ENCODE assay signal across 8 cellular contexts in genomic region chr4:152106113-152106763, GRCh38.
A peak's percentile ranks its signal among the peaks of the same experiment; 100 is the strongest.
DNase-seq lines count a peak whose midpoint lies in the region; ATAC-seq and TF ChIP-seq lines count a peak whose summit lies in the region.

No MANE protein-coding gene starts in this region.

- peaks cover 7% of the 10 kb centered on the region for H3K27me3 Mint-ChIP-seq in GM23338 (ENCODE audit: insufficient read depth, low read depth, poor library complexity)
- H3K27me3 Mint-ChIP-seq in activated naive CD4-positive, alpha-beta T cell treated with anti-CD3 and anti-CD28 coated beads, Interleukin-2, amount 50 U/mL, for 24 hours: no peaks in the 10 kb centered on the region

- H3F3A ChIP-seq in GM23338 (replicated peaks; ENCODE audit: low read depth): no peaks in the 10 kb centered on the region

- H3K4me3 Mint-ChIP-seq in GM23338: no peak overlapping the region
- H3K4me3 Mint-ChIP-seq in activated naive CD4-positive, alpha-beta T cell treated with anti-CD3 and anti-CD28 coated beads, Interleukin-2, amount 50 U/mL, for 24 hours: no peak overlapping the region

- H3K36me3 Mint-ChIP-seq in GM23338 (ENCODE audit: low read depth): no peaks in the 10 kb centered on the region
- H3K36me3 Mint-ChIP-seq in activated naive CD4-positive, alpha-beta T cell treated with anti-CD3 and anti-CD28 coated beads, Interleukin-2, amount 50 U/mL, for 24 hours: peaks cover 5% of the 10 kb centered on the region

- no peaks in the 10 kb centered on the region for H4K20me1 ChIP-seq in GM23338 (replicated peaks; ENCODE audit: insufficient read depth)

- H3K79me2 ChIP-seq in GM23338 (replicated peaks; ENCODE audit: insufficient read depth): no peaks in the 10 kb centered on the region

- H3K4me1 Mint-ChIP-seq in GM23338: peaks cover 15% of the 10 kb centered on the region
- peaks cover 96% of the 10 kb centered on the region for H3K4me1 Mint-ChIP-seq in activated naive CD4-positive, alpha-beta T cell treated with anti-CD3 and anti-CD28 coated beads, Interleukin-2, amount 50 U/mL, for 24 hours

- H3K9me3 Mint-ChIP-seq in GM23338: no peaks in the 10 kb centered on the region; the same call in 2 of the 3 replicates
- no peaks in the 10 kb centered on the region for H3K9me3 Mint-ChIP-seq in activated naive CD4-positive, alpha-beta T cell treated with anti-CD3 and anti-CD28 coated beads, Interleukin-2, amount 50 U/mL, for 24 hours

- peak overlapping the region; percentile 32; the same call in 1 of the 2 replicates for H2AFZ ChIP-seq in GM23338

- H3K27ac ChIP-seq in GM23338 (ENCODE audit: low read depth) (no peak overlapping the region), gastrocnemius medialis (no peak overlapping the region)

- DNase-seq in 8988T (peak; percentile 38), GM23338 (ENCODE audit: low spot score) (peak; percentile 19), left cardiac atrium (peak; percentile 83), gastrocnemius medialis (peak in 1 of 2 donors; percentile 49)

- no peaks in the 10 kb centered on the region for H3K36me3 ChIP-seq in GM23338 (ENCODE audit: insufficient read depth)
- H3K36me3 ChIP-seq in gastrocnemius medialis: no peaks in the 10 kb centered on the region

- H3K27ac Mint-ChIP-seq in GM23338: peak overlapping the region; percentile 61; the same call in 1 of the 2 replicates
- H3K27ac Mint-ChIP-seq in activated naive CD4-positive, alpha-beta T cell treated with anti-CD3 and anti-CD28 coated beads, Interleukin-2, amount 50 U/mL, for 24 hours: peak overlapping the region; percentile 64

- no peak overlapping the region for H3K4me2 ChIP-seq in GM23338

- no peaks in the 10 kb centered on the region; the same call in 1 of the 2 replicates for H3K9me2 ChIP-seq in GM23338 (ENCODE audit: insufficient read depth)

- no peaks in the 10 kb centered on the region for H3K27me3 ChIP-seq in GM23338 (ENCODE audit: insufficient read depth)
- H3K27me3 ChIP-seq in gastrocnemius medialis: no peaks in the 10 kb centered on the region

- H3K4me1 ChIP-seq in GM23338 (ENCODE audit: insufficient read depth) (peaks cover 7% of the 10 kb centered on the region; the same call in 1 of the 2 replicates), gastrocnemius medialis (peaks cover 0 to 8% of the 10 kb centered on the region in 2 donors)

- intact Hi-C loops in left cardiac atrium (cut with DNase I) (no loop called here), gastrocnemius medialis (cut with DNase I; ENCODE audit: low total_unique reads) (no loop called here)

- TF ChIP-seq POLR2A in gastrocnemius medialis (IDR thresholded peaks at IDR 0.05): no peak

- ATAC-seq in GM23338 (no peak), left cardiac atrium (peak; percentile 36 to 88), gastrocnemius medialis (peak; percentile 41 to 45), GM21360 (IDR thresholded peaks at IDR 0.05; ENCODE audit: unreplicated experiment) (no peak), HG02588 (IDR thresholded peaks at IDR 0.05; ENCODE audit: unreplicated experiment) (no peak), GM18520 (IDR thresholded peaks at IDR 0.05; ENCODE audit: unreplicated experiment) (no peak)

- H3K9me3 ChIP-seq in gastrocnemius medialis: no peaks in the 10 kb centered on the region

- in situ Hi-C loops in gastrocnemius medialis (cut with MboI; ENCODE audit: low sequenced_read_pairs in 4 of 4): no loop called here

- TF ChIP-seq CTCF in GM23338 (conservative IDR thresholded peaks at IDR 0.05; ENCODE audit: low read depth in 2 of 2): no peak
- TF ChIP-seq CTCF in gastrocnemius medialis (IDR thresholded peaks at IDR 0.05 in 4 of 5, conservative IDR thresholded peaks at IDR 0.05 in 1 of 5): no peak

- H3K4me3 ChIP-seq in GM23338 (no peak overlapping the region), gastrocnemius medialis (no peak overlapping the region)

TF ChIP-seq in GM23338, 12 proteins besides CTCF, POLR2A, EP300 and RAD21:
- TF ChIP-seq CREB1 (CRISPR knock-in tag; IDR thresholded peaks at IDR 0.05; ENCODE audit: low read depth): no peak
TF ChIP-seq in GM23338: peak in this region for 0.

Comparison
In these comparisons a context has a peak if more than half of its experiments do, and no peak if none do; other contexts are left out.
1. ATAC-seq: peak in left cardiac atrium (2 of 2) and gastrocnemius medialis (2 of 2); none in GM23338 (single experiment), GM21360 (single experiment), HG02588 (single experiment) and GM18520 (single experiment).